ENCODE assay signal across 10 cellular contexts in the genomic region with DNA sequence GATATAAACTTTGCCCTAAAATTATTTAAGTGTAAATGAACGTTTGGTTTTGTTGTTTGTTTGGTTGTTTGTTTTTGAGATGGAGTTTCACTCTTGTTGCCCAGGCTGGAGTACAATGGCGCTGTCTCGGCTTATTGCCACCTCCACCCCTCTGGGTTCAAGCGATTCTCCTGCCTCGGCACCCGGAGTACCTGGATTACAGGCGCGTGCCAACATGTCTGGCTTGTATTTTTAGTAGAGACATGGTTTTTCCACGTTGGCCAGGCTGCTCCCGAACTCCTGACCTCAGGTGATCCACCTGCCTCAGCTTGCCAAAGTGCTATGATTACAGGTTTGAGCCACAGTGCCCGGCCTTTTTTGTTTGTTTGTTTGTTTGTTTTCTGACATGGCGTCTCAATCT.
DNase-seq lines count a peak whose midpoint lies in the region; ATAC-seq and TF ChIP-seq lines count a peak whose summit lies in the region.
"Had no signal": no experiment of that assay in that cellular context is flagged by ENCODE, and none has a peak within 500 bp of the region (broad histone marks: within the 10 kb centered on the region; RNA-seq: fewer than 3 reads in every experiment).

No MANE protein-coding gene starts in this region.

- H3K27ac Mint-ChIP-seq in endodermal cell, result peak overlapping the region; percentile 44

- no peaks in the 10 kb centered on the region for H4K20me1 ChIP-seq in OCI-LY1 (ENCODE audit: insufficient read depth, low read length)

- peak overlapping the region; percentile 86 for H3K9ac ChIP-seq in OCI-LY1 (ENCODE audit: low read length)
- no peak overlapping the region for H3K9ac ChIP-seq in endodermal cell (ENCODE audit: extremely low read depth, low read length, poor library complexity, severe bottlenecking)

- H3K36me3 ChIP-seq in OCI-LY1 (ENCODE audit: insufficient read depth, low read length), result no peaks in the 10 kb centered on the region
- H3K36me3 ChIP-seq in endodermal cell (ENCODE audit: control insufficient read depth, insufficient read depth, low read length), result no peaks in the 10 kb centered on the region

- H3K4me3 ChIP-seq in OCI-LY1 (ENCODE audit: low read depth, low read length, poor library complexity, severe bottlenecking) (peak overlapping the region; percentile 60), endodermal cell (ENCODE audit: low read length) (no peak overlapping the region)
- H3K4me3 ChIP-seq: lung had no signal

- peaks cover 31% of the 10 kb centered on the region for H3K4me1 Mint-ChIP-seq in endodermal cell

- no peaks in the 10 kb centered on the region for H3K27me3 Mint-ChIP-seq in endodermal cell (ENCODE audit: insufficient read depth)
- H3K27me3 Mint-ChIP-seq: IgD-negative memory B cell had no signal

- H3K4me1 ChIP-seq in OCI-LY1 (ENCODE audit: insufficient read depth, low read length, severe bottlenecking) (peaks cover 56% of the 10 kb centered on the region), endodermal cell (ENCODE audit: control insufficient read depth, insufficient read depth, low read length) (no peaks in the 10 kb centered on the region)

- H3K4me2 ChIP-seq in OCI-LY1 (ENCODE audit: low read length), result peak overlapping the region; percentile 69

- H3K27me3 ChIP-seq in OCI-LY1 (ENCODE audit: insufficient read depth, low read length) (no peaks in the 10 kb centered on the region), endodermal cell (ENCODE audit: control insufficient read depth, insufficient read depth, low read length, poor library complexity, severe bottlenecking) (no peaks in the 10 kb centered on the region)

- H3K36me3 Mint-ChIP-seq in endodermal cell (ENCODE audit: low read depth), result no peaks in the 10 kb centered on the region

- TF ChIP-seq CTCF in OCI-LY1 (IDR thresholded peaks at IDR 0.05; ENCODE audit: low read length) (no peak), endodermal cell (conservative IDR thresholded peaks at IDR 0.05) (no peak)

- DNase-seq in NCI-H2029 (lab: John Stamatoyannopoulos, UW), result peak; percentile 15
- DNase-seq in NCI-H2029 treated with DMSO at 0.1 percent for 48 hours (lab: John Stamatoyannopoulos, UW), result no peak
- DNase-seq in endodermal cell, result no peak
- peak; percentile 58 for DNase-seq in sciatic nerve (ENCODE audit: low spot score)
- DNase-seq in stimulated activated CD4-positive, alpha-beta T cell treated with anti-CD3 and anti-CD28 coated beads, Interleukin-4, amount 100 ng/mL, for 4 hours, result no peak

- peak overlapping the region; percentile 98 for H3K27ac ChIP-seq in OCI-LY1 (ENCODE audit: low read depth, low read length, poor library complexity, severe bottlenecking)
- no peak overlapping the region for H3K27ac ChIP-seq in endodermal cell (ENCODE audit: low read depth, low read length)

- no peaks in the 10 kb centered on the region for H3K9me3 Mint-ChIP-seq in endodermal cell
- H3K9me3 Mint-ChIP-seq: IgD-negative memory B cell had no signal

- intact Hi-C loops in sciatic nerve (cut with DNase I), result no loop called here

- H3K9me3 ChIP-seq in OCI-LY1 (ENCODE audit: low read length) (no peaks in the 10 kb centered on the region), endodermal cell (ENCODE audit: control insufficient read depth, low read length) (no peaks in the 10 kb centered on the region)

- WGBS in endodermal cell (ENCODE audit: insufficient coverage in 1 of 2, insufficient read length in 1 of 2), 2 experiments, result 90% methylated on average over 8 to 12 of the region's 12 CpGs

- H3F3A ChIP-seq in OCI-LY1 (ENCODE audit: insufficient read depth, low read length), result peaks cover 3% of the 10 kb centered on the region

- no peak overlapping the region for H3K4me3 Mint-ChIP-seq in endodermal cell

- no peaks in the 10 kb centered on the region for H3K79me2 ChIP-seq in OCI-LY1 (ENCODE audit: insufficient read depth, low read length)

- H3K9me2 ChIP-seq in OCI-LY1 (ENCODE audit: low read depth, low read length), result no peaks in the 10 kb centered on the region

- no peak overlapping the region for H2AFZ ChIP-seq in OCI-LY1 (ENCODE audit: low read length)

- ATAC-seq in sciatic nerve (no peak), GM18867 (IDR thresholded peaks at IDR 0.05; ENCODE audit: unreplicated experiment) (no peak), HG03039 (IDR thresholded peaks at IDR 0.05; ENCODE audit: unreplicated experiment) (no peak)

Comparison
In these comparisons a context has a peak if more than half of its experiments do, and no peak if none do; other contexts are left out.
1. DNase-seq: peak in NCI-H2029 (single experiment) and sciatic nerve (single experiment); none in NCI-H2029 treated with DMSO at 0.1 percent for 48 hours (single experiment), endodermal cell (single experiment) and stimulated activated CD4-positive, alpha-beta T cell treated with anti-CD3 and anti-CD28 coated beads, Interleukin-4, amount 100 ng/mL, for 4 hours (0 of 2).